In genomic region chr15:42576040-42576594, GRCh38 we compare ENCODE assay signal across 8 cellular contexts. TPM values are rescaled to one million over a fixed set of nuclear protein-coding genes. Genes with fewer than 3 reads are reported as not detected.
DNase-seq lines count a peak whose midpoint lies in the region; TF ChIP-seq lines count a peak whose summit lies in the region.

No MANE protein-coding gene starts in this region.

- H3K27me3 Mint-ChIP-seq in Calu3 (ENCODE audit: unreplicated experiment) (peaks cover 44% of the 10 kb centered on the region), osteocyte (ENCODE audit: unreplicated experiment) (no peaks in the 10 kb centered on the region)

- no peaks in the 10 kb centered on the region for H3K36me3 ChIP-seq in effector memory CD4-positive, alpha-beta T cell (ENCODE audit: control insufficient read depth, insufficient read depth, low read length)

- no peak for TF ChIP-seq POLR2A in NB4 (IDR thresholded peaks at IDR 0.05; ENCODE audit: extremely low read depth, insufficient read length)

- H3K9me3 Mint-ChIP-seq in Calu3 (ENCODE audit: low read depth, unreplicated experiment), result no peaks in the 10 kb centered on the region
- no peaks in the 10 kb centered on the region for H3K9me3 Mint-ChIP-seq in osteocyte (ENCODE audit: unreplicated experiment)

- H3K4me1 ChIP-seq in effector memory CD4-positive, alpha-beta T cell (ENCODE audit: control insufficient read depth, insufficient read depth, low read length, poor library complexity, severe bottlenecking), result peaks cover 13% of the 10 kb centered on the region

- H3K4me3 ChIP-seq in NB4 (ENCODE audit: low read depth, low read length), result peak overlapping the region; percentile 64
- peak overlapping the region; percentile 83 for H3K4me3 ChIP-seq in effector memory CD4-positive, alpha-beta T cell (ENCODE audit: insufficient read depth, low read depth, low read length, poor library complexity, severe bottlenecking)

- H3K4me3 Mint-ChIP-seq in Calu3 (ENCODE audit: low read depth, unreplicated experiment) (peak overlapping the region; percentile 76), osteocyte (ENCODE audit: unreplicated experiment) (peak overlapping the region; percentile 99)

- no peaks in the 10 kb centered on the region for H3K9me3 ChIP-seq in effector memory CD4-positive, alpha-beta T cell (ENCODE audit: control insufficient read depth, low read length)

- H3K4me1 Mint-ChIP-seq in Calu3 (ENCODE audit: low read depth, unreplicated experiment), result peaks cover 5% of the 10 kb centered on the region
- peaks cover 26% of the 10 kb centered on the region for H3K4me1 Mint-ChIP-seq in osteocyte (ENCODE audit: unreplicated experiment)

- CTCF ChIA-PET in Calu3 (lab: Charles Lee), result no interaction called here

- BruUV-seq in Calu3 (replicated peaks; lab: Mats Ljungman, UMichigan), result no TSS peak

- intact Hi-C loops in Calu3 (cut with micrococcal nuclease; ENCODE audit: unreplicated experiment), result no loop called here

- H3K27ac Mint-ChIP-seq in Calu3 (ENCODE audit: unreplicated experiment) (no peak overlapping the region), osteocyte (ENCODE audit: unreplicated experiment) (peak overlapping the region; percentile 94)

- H3K27ac ChIP-seq in effector memory CD4-positive, alpha-beta T cell (ENCODE audit: insufficient read depth, low read length, poor library complexity, severe bottlenecking), result no peak overlapping the region

- DNase-seq in Calu3, result no peak
- DNase-seq in NB4 (ENCODE audit: low read depth), result no peak
- DNase-seq in effector memory CD4-positive, alpha-beta T cell, result no peak
- no peak for DNase-seq in osteocyte (ENCODE audit: extremely low spot score, unreplicated experiment)
- no peak for DNase-seq in DMS 273 treated with DMSO at 0.1 percent for 48 hours (lab: John Stamatoyannopoulos, UW)
- no peak for DNase-seq in activated gamma-delta T cell treated with Interleukin-2 at 50 U/mL for 16 hours
- DNase-seq in G401 (ENCODE audit: low spot score), result no peak
- DNase-seq in kidney tubule cell (ENCODE audit: low spot score), result no peak

- H3K27me3 ChIP-seq in effector memory CD4-positive, alpha-beta T cell (replicated peaks; ENCODE audit: control insufficient read depth, insufficient read depth, low read length, poor library complexity, severe bottlenecking), result no peaks in the 10 kb centered on the region

- in situ Hi-C loops in G401 (cut with HindIII; ENCODE audit: low sequenced_read_pairs), result no loop called here

- TF ChIP-seq CTCF in Calu3 (IDR thresholded peaks at IDR 0.05; ENCODE audit: unreplicated experiment) (no peak), NB4 (IDR thresholded peaks at IDR 0.05; ENCODE audit: low read depth, low read length) (no peak), osteocyte (IDR thresholded peaks at IDR 0.05) (no peak)

- peaks cover 17% of the 10 kb centered on the region for H3K36me3 Mint-ChIP-seq in Calu3 (ENCODE audit: insufficient read depth, unreplicated experiment)
- no peaks in the 10 kb centered on the region for H3K36me3 Mint-ChIP-seq in osteocyte (ENCODE audit: unreplicated experiment)

RNA-seq across cellular contexts. Expression of gene STARD9, which starts 0.7 kb away (rescaled TPM):
- total RNA-seq in Calu3 (2022) (0.59 and 0.92 TPM in 2 replicates), osteocyte (23.6 and 24.4 TPM in 2 replicates)
- total RNA-seq in G401 (2014; rRNA removed; shearing (Covaris generic)), result 2.5 and 4.0 TPM in 2 replicates

RNA-seq across cellular contexts. Expression of gene HAUS2, which starts 27.5 kb away (rescaled TPM):
- total RNA-seq in Calu3 (2022) (10.7 and 11.7 TPM in 2 replicates), osteocyte (19.2 and 23.8 TPM in 2 replicates)
- total RNA-seq in G401 (2014; rRNA removed; shearing (Covaris generic)), result 18.2 and 39.1 TPM in 2 replicates

RNA-seq across cellular contexts. Expression of gene LRRC57, which starts 27.5 kb away (rescaled TPM):
- total RNA-seq in Calu3 (2022) (9.2 and 13.7 TPM in 2 replicates), osteocyte (38.9 and 40.3 TPM in 2 replicates)
- 17.2 and 26.2 TPM in 2 replicates for total RNA-seq in G401 (2014; rRNA removed; shearing (Covaris generic))
